14 cellular contexts compared by ENCODE assay signal in the genomic region with DNA sequence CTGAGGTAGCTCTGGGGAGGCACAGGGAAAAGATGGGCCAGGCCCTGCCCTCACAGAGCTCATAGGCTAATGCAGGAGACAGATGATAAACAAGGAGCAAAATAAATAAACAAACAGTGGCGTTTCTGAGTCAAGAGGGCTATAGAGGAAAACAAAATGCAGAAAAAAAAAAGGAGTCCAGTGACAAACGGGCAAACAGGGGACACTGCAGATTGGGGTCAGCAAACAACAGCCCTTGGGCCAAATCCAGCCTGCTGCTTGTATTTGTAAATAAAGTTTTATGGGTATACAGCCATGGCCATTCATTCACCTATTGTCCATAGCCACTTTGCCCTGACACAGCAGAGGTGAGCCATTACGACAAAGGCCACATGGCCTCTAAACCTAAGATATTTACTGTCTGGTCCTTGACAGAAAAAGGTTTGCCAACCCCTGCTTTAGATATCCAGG. TPM values are rescaled to one million over a fixed set of nuclear protein-coding genes. Genes with fewer than 3 reads are reported as not detected.
DNase-seq lines count a peak whose midpoint lies in the region; ATAC-seq, FAIRE-seq and TF ChIP-seq lines count a peak whose summit lies in the region.
"Had no signal": no experiment of that assay in that cellular context is flagged by ENCODE, and none has a peak within 500 bp of the region (broad histone marks: within the 10 kb centered on the region; RNA-seq: fewer than 3 reads in every experiment).

No MANE protein-coding gene starts in this region.

- H2BK15ac ChIP-seq in IMR-90 (ENCODE audit: low read depth, low read length) = peak overlapping the region; percentile 62
- no peak overlapping the region for H2BK15ac ChIP-seq in mesenchymal stem cell (ENCODE audit: low read depth, poor library complexity, severe bottlenecking)

- H4K91ac ChIP-seq in IMR-90 (ENCODE audit: insufficient read depth, low read depth, low read length) = peak overlapping the region; percentile 53
- H4K91ac ChIP-seq in mesenchymal stem cell (ENCODE audit: low read length) = no peak overlapping the region

- H3K27ac ChIP-seq in IMR-90 (ENCODE audit: insufficient read depth, low read length) (peak overlapping the region; percentile 1; the same call in 1 of the 2 replicates), K562 (ENCODE audit: extremely low read depth, low read depth, low read length) (no peak overlapping the region), mesenchymal stem cell (ENCODE audit: low read length, poor library complexity, severe bottlenecking) (peak overlapping the region; percentile 24), stomach smooth muscle (ENCODE audit: low read length) (peak overlapping the region; percentile 41)

- H2BK12ac ChIP-seq in mesenchymal stem cell (ENCODE audit: low read length in 2 of 2) = no peak overlapping the region

- TF ChIP-seq POLR2A in IMR-90 (IDR thresholded peaks at IDR 0.05; ENCODE audit: low read depth, low read length) (no peak), K562 (conservative IDR thresholded peaks at IDR 0.05) (no peak)

- H3K56ac ChIP-seq in IMR-90 (ENCODE audit: extremely low read depth, insufficient read depth, low read length) = peak overlapping the region; percentile 68; the same call in 1 of the 2 replicates

- peak overlapping the region; percentile 84 for H2BK20ac ChIP-seq in IMR-90 (ENCODE audit: low read depth, low read length)

- H3K79me1 ChIP-seq in IMR-90 (ENCODE audit: low read depth in 1 of 2, low read length in 2 of 2) = no peaks in the 10 kb centered on the region
- H3K79me1 ChIP-seq in mesenchymal stem cell (replicated peaks; ENCODE audit: low read length, poor library complexity, severe bottlenecking) = no peaks in the 10 kb centered on the region

- H3K4me3 ChIP-seq in IMR-90 (ENCODE audit: insufficient read depth, low read depth, low read length) = no peak overlapping the region
- no peak overlapping the region for H3K4me3 ChIP-seq in K562
- no peak overlapping the region for H3K4me3 ChIP-seq in mesenchymal stem cell (ENCODE audit: insufficient read depth in 1 of 2, low read depth in 1 of 2, low read length in 2 of 2)
- no peak overlapping the region for H3K4me3 ChIP-seq in stomach smooth muscle (ENCODE audit: low read length in 2 of 2)

- intact Hi-C loops in IMR-90 (cut with micrococcal nuclease) = no loop called here
- intact Hi-C loops in K562 (cut with micrococcal nuclease) = no loop called here

- H3K4ac ChIP-seq in IMR-90 (ENCODE audit: low read depth, low read length) (peak overlapping the region; percentile 71), mesenchymal stem cell (ENCODE audit: low read depth in 1 of 2, low read length in 2 of 2) (no peak overlapping the region)

- H3K14ac ChIP-seq in IMR-90 (replicated peaks; ENCODE audit: low read depth, low read length) (peak overlapping the region; percentile 4), mesenchymal stem cell (ENCODE audit: low read length in 2 of 2) (no peak overlapping the region)

- H3K27me3 ChIP-seq in IMR-90 (ENCODE audit: control insufficient read depth, insufficient read depth, low read length) (no peaks in the 10 kb centered on the region), K562 (ENCODE audit: control insufficient read depth in 2 of 2, insufficient read depth in 2 of 2, low read length in 2 of 2) (peaks cover 3 to 8% of the 10 kb centered on the region in 2 experiments; a peak in 4 of 5 replicates), mesenchymal stem cell (ENCODE audit: control insufficient read depth in 1 of 2, insufficient read depth in 1 of 2, low read length in 2 of 2) (peaks cover 0 to 1% of the 10 kb centered on the region in 2 experiments), stomach smooth muscle (ENCODE audit: control insufficient read depth in 1 of 2, insufficient read depth in 2 of 2, low read length in 2 of 2) (no peaks in the 10 kb centered on the region)

- DNase-seq in IMR-90 (no peak), K562 (ENCODE audit: extremely low read depth in 1 of 4, low spot score in 3 of 4) (no peak), mesenchymal stem cell (no peak), GM03348 (ENCODE audit: low spot score) (no peak), activated T-cell treated with anti-CD3 and anti-CD28 coated beads for 4 hours (no peak), A172 (ENCODE audit: low spot score) (no peak)
- DNase-seq: CD8-positive, alpha-beta T cell; H7; NCI-H2227 treated with DMSO at 0.1 percent for 48 hours; stimulated activated naive CD8-positive, alpha-beta T cell treated with anti-CD3 and anti-CD28 coated beads, Interleukin-15, amount 100 ng/mL, for 72 hours had no signal

- in situ Hi-C loops in IMR-90 (cut with MboI; ENCODE audit: low sequenced_read_pairs) (no loop called here), K562 (cut with MboI) (no loop called here)

- H3K23ac ChIP-seq in IMR-90 (ENCODE audit: low read depth, low read length) = 0 out of 2 replicates have a peak overlapping the region, but pooled peaks have one; percentile 11
- H3K23ac ChIP-seq in mesenchymal stem cell (ENCODE audit: low read length in 2 of 2) = no peak overlapping the region

- H2AFZ ChIP-seq in IMR-90 (replicated peaks; ENCODE audit: low read length, poor library complexity) (peak overlapping the region; percentile 89), K562 (ENCODE audit: low read depth, low read length) (peak overlapping the region; percentile 80), mesenchymal stem cell (ENCODE audit: low read depth, low read length) (no peak overlapping the region)

- no peak for FAIRE-seq in K562 (lab: Jason Lieb, UNC)

- H3K4me1 ChIP-seq in IMR-90 (ENCODE audit: control insufficient read depth, insufficient read depth, low read length) (peaks cover 15% of the 10 kb centered on the region), K562 (replicated peaks in 1 of 2; ENCODE audit: control insufficient read depth in 2 of 2, insufficient read depth in 2 of 2, low read length in 2 of 2) (peaks cover 2 to 6% of the 10 kb centered on the region in 2 experiments; a peak in 2 of 5 replicates), mesenchymal stem cell (ENCODE audit: control insufficient read depth, insufficient read depth, low read depth, low read length) (peaks cover 8% of the 10 kb centered on the region), stomach smooth muscle (ENCODE audit: control insufficient read depth, insufficient read depth, low read length) (peaks cover 15% of the 10 kb centered on the region)

- ATAC-seq in IMR-90 (ENCODE audit: low read depth) = no peak
- ATAC-seq in K562 = no peak
- ATAC-seq: activated naive CD4-positive, alpha-beta T cell treated with anti-CD3 and anti-CD28 coated beads, Interleukin-2, amount 50 U/mL, for 72 hours; CD8-positive, alpha-beta T cell; stimulated activated naive CD8-positive, alpha-beta T cell treated with anti-CD3 and anti-CD28 coated beads, Interleukin-15, amount 100 ng/mL, for 72 hours had no signal

- peak overlapping the region; percentile 95; the same call in 1 of the 2 replicates for H4K5ac ChIP-seq in IMR-90 (ENCODE audit: low read depth, low read length)

- H2AK5ac ChIP-seq in IMR-90 (ENCODE audit: low read depth, low read length) = peak overlapping the region; percentile 80; the same call in 1 of the 2 replicates
- H2AK5ac ChIP-seq in mesenchymal stem cell (ENCODE audit: low read length, severe bottlenecking) = no peak overlapping the region

- H4K8ac ChIP-seq in IMR-90 (ENCODE audit: low read depth in 2 of 2, low read length in 2 of 2) (peak overlapping the region; percentile 6 to 54; a peak in 1 of 4 replicates), mesenchymal stem cell (ENCODE audit: low read length) (no peak overlapping the region)

- H3K9ac ChIP-seq in IMR-90 (ENCODE audit: low read depth, low read length) = no peak overlapping the region
- peak overlapping the region in 1 of 2 experiments; percentile 80; a peak in 1 of 4 replicates for H3K9ac ChIP-seq in K562 (ENCODE audit: insufficient read depth in 1 of 2, low read depth in 2 of 2, low read length in 2 of 2)
- no peak overlapping the region for H3K9ac ChIP-seq in mesenchymal stem cell (ENCODE audit: low read length)
- no peak overlapping the region for H3K9ac ChIP-seq in stomach smooth muscle (ENCODE audit: low read length in 2 of 2)

- TF ChIP-seq CTCF in IMR-90 (conservative IDR thresholded peaks at IDR 0.05; ENCODE audit: low read depth, low read length) (no peak), K562 (IDR thresholded peaks at IDR 0.05 in 2 of 3, conservative IDR thresholded peaks at IDR 0.05 in 1 of 3; ENCODE audit: insufficient read depth in 2 of 3, low read depth in 1 of 3, low read length in 3 of 3) (no peak)

- 0% methylated on average over 2 of the region's 3 CpGs; no CpG with 5 or more reads in 1 of the 2 experiments for WGBS in IMR-90 (ENCODE audit: extremely low coverage in 2 of 2, insufficient read length in 1 of 2), 2 experiments
- WGBS in K562 (ENCODE audit: insufficient coverage, low coverage, missing lambda C conversion rate) = 33% methylated on average over 3 of the region's 3 CpGs
- 24% methylated on average over 3 of the region's 3 CpGs for WGBS in mesenchymal stem cell

- POLR2A ChIA-PET in IMR-90 (lab: Charles Lee; ENCODE audit: unreplicated experiment) (no interaction called here), K562 (lab: Yijun Ruan, JAX) (interaction anchor here (0.6 to 1.0 kb wide), 2 partner anchors 95 to 266 kb away, joined by 3 read pairs; no protein-coding TSS in a partner anchor)

- H3K79me2 ChIP-seq in K562 (ENCODE audit: control insufficient read depth, insufficient read depth, low read length) = no peaks in the 10 kb centered on the region

- peak overlapping the region; percentile 77 for H2BK120ac ChIP-seq in IMR-90 (ENCODE audit: low read depth, low read length)
- H2BK120ac ChIP-seq in mesenchymal stem cell (ENCODE audit: low read depth, low read length) = no peak overlapping the region

- H4K20me1 ChIP-seq in IMR-90 (ENCODE audit: insufficient read depth, low read length) = no peaks in the 10 kb centered on the region
- H4K20me1 ChIP-seq in K562 (replicated peaks; ENCODE audit: control insufficient read depth, insufficient read depth, low read length) = no peaks in the 10 kb centered on the region

- CTCF ChIA-PET in IMR-90 (lab: Yijun Ruan, JAX) = interaction anchor here (0.7 to 1.2 kb wide), 2 partner anchors 20 to 39 kb away, joined by 3 to 9 read pairs; no protein-coding TSS in a partner anchor
- CTCF ChIA-PET in K562 (lab: Yijun Ruan, JAX; ENCODE audit: low intra/inter-chr PET ratio) = no interaction called here

- dilution Hi-C loops in IMR-90 (cut with HindIII; ENCODE audit: low sequenced_read_pairs, unreplicated experiment) = no loop called here

- peak overlapping the region; percentile 61; the same call in 1 of the 2 replicates for H3K18ac ChIP-seq in IMR-90 (ENCODE audit: low read depth, low read length)
- H3K18ac ChIP-seq in mesenchymal stem cell (ENCODE audit: low read depth in 1 of 2, low read length in 2 of 2) = no peak overlapping the region

- H3K9me3 ChIP-seq in IMR-90 (ENCODE audit: control insufficient read depth, insufficient read depth, low read length) (no peaks in the 10 kb centered on the region), K562 (replicated peaks; ENCODE audit: control insufficient read depth, insufficient read depth, low read depth, low read length) (no peaks in the 10 kb centered on the region), mesenchymal stem cell (ENCODE audit: control insufficient read depth, low read length) (no peaks in the 10 kb centered on the region), stomach smooth muscle (ENCODE audit: control insufficient read depth in 2 of 2, low read length in 2 of 2) (no peaks in the 10 kb centered on the region)

- TF ChIP-seq EP300 in K562 (IDR thresholded peaks at IDR 0.05; ENCODE audit: low read length) = no peak

- H3K4me2 ChIP-seq in IMR-90 (ENCODE audit: low read depth, low read length) (no peak overlapping the region), K562 (ENCODE audit: insufficient read depth, low read length) (no peak overlapping the region), mesenchymal stem cell (ENCODE audit: low read length, poor library complexity, severe bottlenecking) (no peak overlapping the region)

- H3K9me1 ChIP-seq in IMR-90 (ENCODE audit: insufficient read depth, low read length) (peaks cover 10% of the 10 kb centered on the region), K562 (ENCODE audit: control insufficient read depth, insufficient read depth, low read length) (no peaks in the 10 kb centered on the region)

- BruUV-seq in IMR-90 (replicated peaks; lab: Mats Ljungman, UMichigan) (no TSS peak), K562 (replicated peaks; lab: Mats Ljungman, UMichigan) (no TSS peak)

- H2AK9ac ChIP-seq in IMR-90 (replicated peaks; ENCODE audit: low read depth, low read length, poor library complexity) = no peak overlapping the region

- peak overlapping the region; percentile 66 for H2BK5ac ChIP-seq in IMR-90 (ENCODE audit: low read depth, low read length, poor library complexity, severe bottlenecking)
- no peak overlapping the region for H2BK5ac ChIP-seq in mesenchymal stem cell (ENCODE audit: low read depth, low read length, poor library complexity, severe bottlenecking)

- no peaks in the 10 kb centered on the region for H3K36me3 ChIP-seq in IMR-90 (ENCODE audit: control insufficient read depth, insufficient read depth, low read length)
- H3K36me3 ChIP-seq in K562 (ENCODE audit: control insufficient read depth, insufficient read depth, low read length) = no peaks in the 10 kb centered on the region
- no peaks in the 10 kb centered on the region for H3K36me3 ChIP-seq in mesenchymal stem cell (ENCODE audit: control insufficient read depth in 1 of 2, insufficient read depth in 2 of 2, low read depth in 1 of 2, low read length in 2 of 2)
- H3K36me3 ChIP-seq in stomach smooth muscle (ENCODE audit: control insufficient read depth in 2 of 2, insufficient read depth in 2 of 2, low read length in 2 of 2) = no peaks in the 10 kb centered on the region

- TF ChIP-seq RAD21 in IMR-90 (IDR thresholded peaks at IDR 0.05; ENCODE audit: low read length) (no peak), K562 (CRISPR knock-in tag; conservative IDR thresholded peaks at IDR 0.05 in 1 of 2, IDR thresholded peaks at IDR 0.05 in 1 of 2) (no peak)

RNA-seq across cellular contexts. Expression of a gene that starts 19.1 kb away (rescaled TPM):
- total RNA-seq in IMR-90 (2012; rRNA removed) (52.9 and 55.3 TPM in 2 replicates), K562 (2014; rRNA removed) (11.3 and 12.9 TPM in 2 replicates), K562 (2014; rRNA removed; fragmentation: Illumina TruSeq; extraction: Trizol) (5.7 and 6.2 TPM in 2 replicates), K562 (2015; rRNA removed; fragmentation: Illumina TruSeq; extraction: Trizol) (5.9 and 6.5 TPM in 2 replicates), K562 (2021) (9.3 and 9.5 TPM in 2 replicates)
- polyA plus RNA-seq in IMR-90 (2012; rRNA removed) (55.2 and 57.8 TPM in 2 replicates), K562 (2011; rRNA removed) (6.8 and 9.3 TPM in 2 replicates), K562 (2014; fragmentation: Illumina TruSeq; extraction: Trizol) (7.6 and 9.9 TPM in 2 replicates), K562 (2014; fragmentation: Nextera tagmentation; extraction: Ambion mirVana) (1 to 10 TPM; 1.5 to 2.2 TPM), K562 (2014; rRNA removed) (10.2 and 10.5 TPM in 2 replicates)
- 44.7 and 69.0 TPM in 2 replicates for polyA plus RNA-seq in IMR-90 (2012; cell fraction: cytosol; rRNA removed)
- 39.0 and 41.1 TPM in 2 replicates for polyA plus RNA-seq in IMR-90 (2012; cell fraction: nucleus; rRNA removed; ENCODE audit: low replicate concordance)
- 7.4 and 10.6 TPM in 2 replicates for total RNA-seq in K562 (2011; cell fraction: chromatin; rRNA removed; ENCODE audit: low replicate concordance)
- 5.8 and 8.2 TPM in 2 replicates for total RNA-seq in K562 (2011; cell fraction: nucleolus; rRNA removed)
- 7.4 and 8.1 TPM in 2 replicates for total RNA-seq in K562 (2011; cell fraction: nucleoplasm; rRNA removed)
- 8.0 and 11.3 TPM in 2 replicates for polyA plus RNA-seq in K562 (2011; cell fraction: cytosol; rRNA removed)
- 5.3 and 5.6 TPM in 2 replicates for polyA plus RNA-seq in K562 (2011; cell fraction: nucleus; rRNA removed)
- polyA plus RNA-seq in K562 (2012) = 9.1 and 27.2 TPM in 2 replicates
- 4.9 TPM in 2 replicates for polyA minus RNA-seq in K562 (2011; rRNA and poly(A)+ RNA removed)
- 3.1 and 4.2 TPM in 2 replicates for polyA minus RNA-seq in K562 (2011; cell fraction: cytosol; rRNA and poly(A)+ RNA removed)
- 1.5 and 2.2 TPM in 2 replicates for polyA minus RNA-seq in K562 (2011; cell fraction: nucleus; rRNA and poly(A)+ RNA removed)
- polyA plus RNA-seq in mesenchymal stem cell (2013, experiment 1 of 2) = 22.9 TPM
- polyA plus RNA-seq in mesenchymal stem cell (2013, experiment 2 of 2) = 22.7 TPM
- 44.8 and 57.9 TPM in 2 replicates for total RNA-seq in A172 (2014; rRNA removed; shearing (Covaris generic))

RNA-seq across cellular contexts. Expression of a gene that starts 25.3 kb away (rescaled TPM):
- total RNA-seq in IMR-90 (2012; rRNA removed) = 0.90 and 1.4 TPM in 2 replicates
- polyA plus RNA-seq in IMR-90 (2012; rRNA removed) = 9.4 and 10.7 TPM in 2 replicates
- polyA plus RNA-seq in IMR-90 (2012; cell fraction: cytosol; rRNA removed) = 12.4 and 12.6 TPM in 2 replicates
- 2.0 and 2.5 TPM in 2 replicates for polyA plus RNA-seq in IMR-90 (2012; cell fraction: nucleus; rRNA removed; ENCODE audit: low replicate concordance)
- total RNA-seq in K562 (2011; cell fraction: chromatin; rRNA removed; ENCODE audit: low replicate concordance) = not detected in 2 replicates
- not detected in 2 replicates for total RNA-seq in K562 (2011; cell fraction: nucleolus; rRNA removed)
- not detected in 2 replicates for total RNA-seq in K562 (2011; cell fraction: nucleoplasm; rRNA removed)
- not detected in 2 replicates for total RNA-seq in K562 (2014; rRNA removed)
- total RNA-seq in K562 (2014; rRNA removed; fragmentation: Illumina TruSeq; extraction: Trizol) = not detected in 2 replicates
- not detected in 2 replicates for total RNA-seq in K562 (2015; rRNA removed; fragmentation: Illumina TruSeq; extraction: Trizol)
- total RNA-seq in K562 (2021) = not detected in 2 replicates
- not detected in 2 replicates for polyA plus RNA-seq in K562 (2011; rRNA removed)
- polyA plus RNA-seq in K562 (2011; cell fraction: cytosol; rRNA removed) = not detected in 2 replicates
- not detected in 2 replicates for polyA plus RNA-seq in K562 (2011; cell fraction: nucleus; rRNA removed)
- polyA plus RNA-seq in K562 (2012) = 0.10 TPM in 1 of 2 replicates, not detected in the other
- not detected in 2 replicates for polyA plus RNA-seq in K562 (2014; fragmentation: Illumina TruSeq; extraction: Trizol)
- not detected for polyA plus RNA-seq in K562 (2014; fragmentation: Nextera tagmentation; extraction: Ambion mirVana)
- polyA plus RNA-seq in K562 (2014; rRNA removed) = 0.12 TPM in 1 of 2 replicates, not detected in the other
- not detected in 2 replicates for polyA minus RNA-seq in K562 (2011; rRNA and poly(A)+ RNA removed)
- 1.9 TPM in 1 of 2 replicates, not detected in the other for polyA minus RNA-seq in K562 (2011; cell fraction: cytosol; rRNA and poly(A)+ RNA removed)
- not detected in 2 replicates for polyA minus RNA-seq in K562 (2011; cell fraction: nucleus; rRNA and poly(A)+ RNA removed)
- 1.6 TPM for polyA plus RNA-seq in mesenchymal stem cell (2013, experiment 1 of 2)
- 1.5 TPM for polyA plus RNA-seq in mesenchymal stem cell (2013, experiment 2 of 2)
- 0.19 and 0.96 TPM in 2 replicates for total RNA-seq in A172 (2014; rRNA removed; shearing (Covaris generic))
- total RNA-seq: activated naive CD4-positive, alpha-beta T cell treated with anti-CD3 and anti-CD28 coated beads, Interleukin-2, amount 50 U/mL, for 72 hours; CD8-positive, alpha-beta T cell; cerebellum; G401 had no signal

RNA-seq across cellular contexts. Expression of a gene that starts 47.0 kb away (rescaled TPM):
- total RNA-seq in IMR-90 (2012; rRNA removed) (155 and 179 TPM in 2 replicates), K562 (2014; rRNA removed) (209 and 254 TPM in 2 replicates), K562 (2014; rRNA removed; fragmentation: Illumina TruSeq; extraction: Trizol) (148 and 173 TPM in 2 replicates), K562 (2015; rRNA removed; fragmentation: Illumina TruSeq; extraction: Trizol) (240 and 241 TPM in 2 replicates), K562 (2021) (204 and 214 TPM in 2 replicates)
- polyA plus RNA-seq in IMR-90 (2012; rRNA removed) (414 and 477 TPM in 2 replicates), K562 (2011; rRNA removed) (260 and 287 TPM in 2 replicates), K562 (2014; fragmentation: Illumina TruSeq; extraction: Trizol) (255 and 267 TPM in 2 replicates), K562 (2014; fragmentation: Nextera tagmentation; extraction: Ambion mirVana) (100 to 1,000 TPM; 185 to 306 TPM), K562 (2014; rRNA removed) (222 and 268 TPM in 2 replicates)
- 234 and 424 TPM in 2 replicates for polyA plus RNA-seq in IMR-90 (2012; cell fraction: cytosol; rRNA removed)
- polyA plus RNA-seq in IMR-90 (2012; cell fraction: nucleus; rRNA removed; ENCODE audit: low replicate concordance) = 92.6 and 119 TPM in 2 replicates
- total RNA-seq in K562 (2011; cell fraction: chromatin; rRNA removed; ENCODE audit: low replicate concordance) = 175 and 296 TPM in 2 replicates
- 446 and 467 TPM in 2 replicates for total RNA-seq in K562 (2011; cell fraction: nucleolus; rRNA removed)
- 312 and 382 TPM in 2 replicates for total RNA-seq in K562 (2011; cell fraction: nucleoplasm; rRNA removed)
- polyA plus RNA-seq in K562 (2011; cell fraction: cytosol; rRNA removed) = 342 and 406 TPM in 2 replicates
- 69.7 and 99.0 TPM in 2 replicates for polyA plus RNA-seq in K562 (2011; cell fraction: nucleus; rRNA removed)
- polyA plus RNA-seq in K562 (2012) = 227 and 356 TPM in 2 replicates
- 217 and 219 TPM in 2 replicates for polyA minus RNA-seq in K562 (2011; rRNA and poly(A)+ RNA removed)
- polyA minus RNA-seq in K562 (2011; cell fraction: cytosol; rRNA and poly(A)+ RNA removed) = 93.0 and 124 TPM in 2 replicates
- polyA minus RNA-seq in K562 (2011; cell fraction: nucleus; rRNA and poly(A)+ RNA removed) = 35.7 and 64.2 TPM in 2 replicates
- 286 TPM for polyA plus RNA-seq in mesenchymal stem cell (2013, experiment 1 of 2)
- polyA plus RNA-seq in mesenchymal stem cell (2013, experiment 2 of 2) = 285 TPM
- 211 and 238 TPM in 2 replicates for total RNA-seq in A172 (2014; rRNA removed; shearing (Covaris generic))
